In the genomic region with DNA sequence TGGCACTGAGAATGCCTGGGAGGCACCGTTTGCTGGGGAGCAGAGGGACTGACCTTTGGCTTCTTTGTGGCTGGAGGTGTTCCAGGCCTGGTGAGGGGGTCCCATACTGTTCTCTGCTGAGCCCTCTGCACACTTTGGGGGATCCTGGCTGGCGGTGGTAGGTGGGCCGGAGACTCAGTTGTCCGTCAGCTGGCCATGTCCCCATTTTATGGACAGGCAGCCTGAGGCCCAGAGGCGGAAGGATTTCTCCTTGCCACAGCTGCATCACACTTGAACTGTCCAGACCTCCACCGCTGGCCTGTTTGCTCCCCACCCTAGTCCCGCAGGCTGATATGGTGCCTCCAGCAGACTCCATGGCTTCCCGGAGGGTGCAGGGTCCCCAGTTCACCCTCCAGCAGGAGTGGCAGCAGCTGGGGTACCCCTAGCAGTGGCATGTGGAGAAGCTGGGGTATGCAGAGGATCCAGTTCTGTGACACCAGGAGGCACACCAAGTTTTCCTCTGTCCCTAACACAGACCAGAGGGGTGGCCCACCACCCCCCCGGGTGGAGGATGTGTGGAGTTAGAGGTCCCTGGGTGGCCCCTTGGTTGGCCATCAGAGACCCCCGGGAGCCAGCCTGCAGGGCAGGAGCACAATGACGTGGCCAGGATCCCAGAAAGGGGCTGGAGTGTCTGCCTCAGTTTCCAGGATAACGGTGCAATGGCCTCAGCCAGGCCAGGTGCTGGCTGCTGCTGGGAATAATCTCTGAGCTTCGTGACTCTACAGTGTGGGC, we compare ENCODE assay signal across 23 cellular contexts. TPM values are rescaled to one million over a fixed set of nuclear protein-coding genes. Genes with fewer than 3 reads are reported as not detected.
DNase-seq lines count a peak whose midpoint lies in the region; ATAC-seq, FAIRE-seq and TF ChIP-seq lines count a peak whose summit lies in the region.
"Had no signal": no experiment of that assay in that cellular context is flagged by ENCODE, and none has a peak within 500 bp of the region (broad histone marks: within the 10 kb centered on the region; RNA-seq: fewer than 3 reads in every experiment).

No MANE protein-coding gene starts in this region.

- H4K20me1 ChIP-seq in K562 (replicated peaks; ENCODE audit: control insufficient read depth, insufficient read depth, low read length) (no peaks in the 10 kb centered on the region), GM23248 (ENCODE audit: insufficient read depth) (no peaks in the 10 kb centered on the region)

- H3K9me3 ChIP-seq in right atrium auricular region (no peaks in the 10 kb centered on the region), K562 (replicated peaks; ENCODE audit: control insufficient read depth, insufficient read depth, low read depth, low read length) (no peaks in the 10 kb centered on the region), upper lobe of right lung (no peaks in the 10 kb centered on the region), GM23248 (ENCODE audit: low read depth) (no peaks in the 10 kb centered on the region)
- H3K9me3 ChIP-seq: esophagus muscularis mucosa, sigmoid colon had no signal

- TF ChIP-seq CTCF in right atrium auricular region (IDR thresholded peaks at IDR 0.05) = no peak
- no peak for TF ChIP-seq CTCF in K562 (IDR thresholded peaks at IDR 0.05 in 2 of 3, conservative IDR thresholded peaks at IDR 0.05 in 1 of 3; ENCODE audit: insufficient read depth in 2 of 3, low read depth in 1 of 3, low read length in 3 of 3)
- TF ChIP-seq CTCF in upper lobe of right lung (IDR thresholded peaks at IDR 0.05) = no peak

- no peak for TF ChIP-seq EP300 in K562 (IDR thresholded peaks at IDR 0.05; ENCODE audit: low read length)

- TF ChIP-seq POLR2A in K562 (conservative IDR thresholded peaks at IDR 0.05) = no peak

- H3K27me3 ChIP-seq in right atrium auricular region = no peaks in the 10 kb centered on the region
- H3K27me3 ChIP-seq in K562 (ENCODE audit: control insufficient read depth in 2 of 2, insufficient read depth in 2 of 2, low read length in 2 of 2) = no peaks in the 10 kb centered on the region
- no peaks in the 10 kb centered on the region for H3K27me3 ChIP-seq in upper lobe of right lung
- H3K27me3 ChIP-seq in GM23248 (replicated peaks; ENCODE audit: insufficient read depth) = no peaks in the 10 kb centered on the region
- H3K27me3 ChIP-seq: esophagus muscularis mucosa, sigmoid colon had no signal

- no peaks in the 10 kb centered on the region for H3K9me1 ChIP-seq in K562 (ENCODE audit: control insufficient read depth, insufficient read depth, low read length)

- no TSS peak for BruUV-seq in K562 (replicated peaks; lab: Mats Ljungman, UMichigan)

- 81% methylated on average over 10 of the region's 13 CpGs for WGBS in K562 (ENCODE audit: insufficient coverage, low coverage, missing lambda C conversion rate)
- WGBS in GM23248 (ENCODE audit: low coverage in 1 of 2, low lambda C conversion rate in 2 of 2, missing lambda C conversion rate in 2 of 2), 2 experiments = 90 to 93% methylated on average over 12 to 13 of the region's 13 CpGs

- ATAC-seq in Right ventricle myocardium superior (ENCODE audit: poor library complexity) (no peak), K562 (no peak), upper lobe of right lung (no peak)
- ATAC-seq: activated CD8-positive, alpha-beta T cell treated with anti-CD3 and anti-CD28 coated beads, Interleukin-2, amount 10 ng/mL, durations not matched to agents 7 days and 5 days had no signal

- H3K36me3 ChIP-seq in right atrium auricular region (peaks cover 11% of the 10 kb centered on the region), K562 (ENCODE audit: control insufficient read depth, insufficient read depth, low read length) (no peaks in the 10 kb centered on the region), upper lobe of right lung (peaks cover 12% of the 10 kb centered on the region), GM23248 (ENCODE audit: low read depth) (no peaks in the 10 kb centered on the region)

- no peak overlapping the region for H3K27ac ChIP-seq in right atrium auricular region
- no peak overlapping the region for H3K27ac ChIP-seq in K562 (ENCODE audit: extremely low read depth, low read depth, low read length)
- no peak overlapping the region for H3K27ac ChIP-seq in upper lobe of right lung
- no peak overlapping the region for H3K27ac ChIP-seq in GM23248
- H3K27ac ChIP-seq: esophagus muscularis mucosa, sigmoid colon had no signal

- POLR2A ChIA-PET in K562 (lab: Yijun Ruan, JAX) = interaction anchor here (0.6 kb wide), 1 partner anchor 178 kb away, joined by 3 read pairs; no protein-coding TSS in a partner anchor

- TF ChIP-seq RAD21 in K562 (CRISPR knock-in tag; conservative IDR thresholded peaks at IDR 0.05 in 1 of 2, IDR thresholded peaks at IDR 0.05 in 1 of 2) = no peak

- DNase-seq in Right ventricle myocardium superior (peak; percentile 40), right atrium auricular region (ENCODE audit: low spot score) (no peak), K562 (ENCODE audit: extremely low read depth in 1 of 4, low spot score in 3 of 4) (no peak), mesenteric fat pad (ENCODE audit: low spot score) (peak; percentile 62), upper lobe of right lung (peak; percentile 38), SW480 (ENCODE audit: low spot score) (no peak), GM23248 (no peak), NCI-H1105 treated with DMSO at 0.1 percent for 48 hours (lab: John Stamatoyannopoulos, UW) (no peak)
- DNase-seq: activated CD4-positive, CD25-positive, alpha-beta regulatory T cell; activated CD8-positive, alpha-beta T cell treated with anti-CD3 and anti-CD28 coated beads, Interleukin-2, amount 10 ng/mL, durations not matched to agents 7 days and 5 days; activated T-cell treated with anti-CD3 and anti-CD28 coated beads, Interleukin-2, amount 50 U/mL, for 72 hours; DMS 273 treated with DMSO at 0.1 percent for 48 hours; effector CD8-positive, alpha-beta T cell; NCI-H187; RPMI8226; sigmoid colon; T1000 had no signal

- no peak for FAIRE-seq in K562 (lab: Jason Lieb, UNC)
- FAIRE-seq: frontal cortex, GM18507, islet of Langerhans had no signal

- CTCF ChIA-PET in K562 (lab: Yijun Ruan, JAX; ENCODE audit: low intra/inter-chr PET ratio) = no interaction called here

- H3K79me2 ChIP-seq in K562 (ENCODE audit: control insufficient read depth, insufficient read depth, low read length) = no peaks in the 10 kb centered on the region
- H3K79me2 ChIP-seq in GM23248 (ENCODE audit: insufficient read depth) = no peaks in the 10 kb centered on the region

- H3K4me1 ChIP-seq in right atrium auricular region (peaks cover 0 to 40% of the 10 kb centered on the region in 2 donors), K562 (replicated peaks in 1 of 2; ENCODE audit: control insufficient read depth in 2 of 2, insufficient read depth in 2 of 2, low read length in 2 of 2) (peaks cover 3 to 24% of the 10 kb centered on the region in 2 experiments; a peak in 3 of 5 replicates), upper lobe of right lung (peaks cover 2% of the 10 kb centered on the region), GM23248 (ENCODE audit: insufficient read depth) (peaks cover 5% of the 10 kb centered on the region; the same call in 1 of the 2 replicates)

- in situ Hi-C loops in K562 (cut with MboI) = no loop called here
- in situ Hi-C loops in GM23248 (cut with MboI) = no loop called here

- no peaks in the 10 kb centered on the region for H3K9me2 ChIP-seq in GM23248 (ENCODE audit: insufficient read depth)

- H2AFZ ChIP-seq in K562 (ENCODE audit: low read depth, low read length) (no peak overlapping the region), GM23248 (no peak overlapping the region)

- H3F3A ChIP-seq in GM23248 (ENCODE audit: insufficient read depth) = no peaks in the 10 kb centered on the region

- no peak overlapping the region for H3K4me2 ChIP-seq in K562 (ENCODE audit: insufficient read depth, low read length)
- no peak overlapping the region for H3K4me2 ChIP-seq in GM23248 (ENCODE audit: unreplicated experiment)

- no peak overlapping the region for H3K4me3 ChIP-seq in right atrium auricular region
- no peak overlapping the region for H3K4me3 ChIP-seq in K562
- no peak overlapping the region for H3K4me3 ChIP-seq in upper lobe of right lung
- H3K4me3 ChIP-seq in GM23248 = no peak overlapping the region
- H3K4me3 ChIP-seq: esophagus muscularis mucosa, sigmoid colon had no signal

- intact Hi-C loops in Right ventricle myocardium superior (cut with DNase I) (no loop called here), K562 (cut with micrococcal nuclease) (no loop called here), upper lobe of right lung (cut with DNase I) (no loop called here)

- H3K9ac ChIP-seq in K562 (ENCODE audit: insufficient read depth in 1 of 2, low read depth in 2 of 2, low read length in 2 of 2) (peak overlapping the region in 1 of 2 experiments; percentile 26; a peak in 1 of 4 replicates), GM23248 (no peak overlapping the region)

RNA-seq across cellular contexts. Expression of gene SLC25A29, which starts 14.8 kb away (rescaled TPM):
- 17.6 TPM for total RNA-seq in Right ventricle myocardium superior
- total RNA-seq in right atrium auricular region = 10 to 100 TPM; 24.7 to 34.0 TPM
- 25.5 and 46.3 TPM in 2 replicates for total RNA-seq in K562 (2011; cell fraction: chromatin; rRNA removed; ENCODE audit: low replicate concordance)
- 35.9 TPM in 2 replicates for total RNA-seq in K562 (2011; cell fraction: nucleolus; rRNA removed)
- total RNA-seq in K562 (2011; cell fraction: nucleoplasm; rRNA removed) = 25.8 and 28.6 TPM in 2 replicates
- 12.7 and 17.5 TPM in 2 replicates for total RNA-seq in K562 (2014; rRNA removed)
- total RNA-seq in K562 (2014; rRNA removed; fragmentation: Illumina TruSeq; extraction: Trizol) = 2.0 and 2.7 TPM in 2 replicates
- total RNA-seq in K562 (2015; rRNA removed; fragmentation: Illumina TruSeq; extraction: Trizol) = 3.8 and 4.1 TPM in 2 replicates
- 13.7 and 14.5 TPM in 2 replicates for total RNA-seq in K562 (2021)
- 11.3 and 20.4 TPM in 2 replicates for polyA plus RNA-seq in K562 (2011; rRNA removed)
- 19.0 and 24.9 TPM in 2 replicates for polyA plus RNA-seq in K562 (2011; cell fraction: cytosol; rRNA removed)
- 94.7 and 105 TPM in 2 replicates for polyA plus RNA-seq in K562 (2011; cell fraction: nucleus; rRNA removed)
- polyA plus RNA-seq in K562 (2012) = 6.3 and 8.5 TPM in 2 replicates
- polyA plus RNA-seq in K562 (2014; fragmentation: Illumina TruSeq; extraction: Trizol) = 4.7 and 4.8 TPM in 2 replicates
- under 1 TPM; 0.07 to 0.25 TPM for polyA plus RNA-seq in K562 (2014; fragmentation: Nextera tagmentation; extraction: Ambion mirVana)
- polyA plus RNA-seq in K562 (2014; rRNA removed) = 14.1 and 16.4 TPM in 2 replicates
- 3.0 and 3.6 TPM in 2 replicates for polyA minus RNA-seq in K562 (2011; rRNA and poly(A)+ RNA removed)
- 7.5 and 8.0 TPM in 2 replicates for polyA minus RNA-seq in K562 (2011; cell fraction: cytosol; rRNA and poly(A)+ RNA removed)
- polyA minus RNA-seq in K562 (2011; cell fraction: nucleus; rRNA and poly(A)+ RNA removed) = 15.0 and 16.2 TPM in 2 replicates
- total RNA-seq in mesenteric fat pad = 20.0 TPM
- total RNA-seq in upper lobe of right lung = 104 TPM
- total RNA-seq in GM23248 (2014; rRNA removed; shearing (Covaris generic)) = 11.8 and 12.0 TPM in 2 replicates
- 5.5 TPM in 2 replicates for polyA plus RNA-seq in GM23248 (2016; fragmentation: Nextera tagmentation; extraction: Ambion mirVana)

RNA-seq across cellular contexts. Expression of gene SLC25A47, which starts 31.6 kb away (rescaled TPM):
- total RNA-seq in Right ventricle myocardium superior (not detected), right atrium auricular region (not detected), K562 (2014; rRNA removed) (0.23 and 0.24 TPM in 2 replicates), K562 (2014; rRNA removed; fragmentation: Illumina TruSeq; extraction: Trizol) (not detected in 2 replicates), K562 (2015; rRNA removed; fragmentation: Illumina TruSeq; extraction: Trizol) (0.22 TPM in 1 of 2 replicates, not detected in the other), K562 (2021) (0.09 and 0.25 TPM in 2 replicates), mesenteric fat pad (not detected), upper lobe of right lung (not detected)
- not detected in 2 replicates for total RNA-seq in K562 (2011; cell fraction: chromatin; rRNA removed; ENCODE audit: low replicate concordance)
- total RNA-seq in K562 (2011; cell fraction: nucleolus; rRNA removed) = not detected in 2 replicates
- total RNA-seq in K562 (2011; cell fraction: nucleoplasm; rRNA removed) = not detected in 2 replicates
- polyA plus RNA-seq in K562 (2011; rRNA removed) (not detected in 2 replicates), K562 (2014; fragmentation: Illumina TruSeq; extraction: Trizol) (not detected in 2 replicates), K562 (2014; fragmentation: Nextera tagmentation; extraction: Ambion mirVana) (not detected), K562 (2014; rRNA removed) (not detected in 2 replicates), GM23248 (2016; fragmentation: Nextera tagmentation; extraction: Ambion mirVana) (not detected in 2 replicates)
- polyA plus RNA-seq in K562 (2011; cell fraction: cytosol; rRNA removed) = not detected in 2 replicates
- polyA plus RNA-seq in K562 (2011; cell fraction: nucleus; rRNA removed) = not detected in 2 replicates
- 0.06 TPM in 1 of 2 replicates, not detected in the other for polyA plus RNA-seq in K562 (2012)
- not detected in 2 replicates for polyA minus RNA-seq in K562 (2011; rRNA and poly(A)+ RNA removed)
- polyA minus RNA-seq in K562 (2011; cell fraction: cytosol; rRNA and poly(A)+ RNA removed) = not detected in 2 replicates
- not detected in 2 replicates for polyA minus RNA-seq in K562 (2011; cell fraction: nucleus; rRNA and poly(A)+ RNA removed)
- not detected in 2 replicates for total RNA-seq in GM23248 (2014; rRNA removed; shearing (Covaris generic))
- total RNA-seq: activated CD8-positive, alpha-beta T cell treated with anti-CD3 and anti-CD28 coated beads, Interleukin-2, amount 10 ng/mL, durations not matched to agents 7 days and 5 days; activated T-cell treated with anti-CD3 and anti-CD28 coated beads, Interleukin-2, amount 50 U/mL, for 72 hours; cerebellum; esophagus muscularis mucosa; frontal cortex; osteocyte; sigmoid colon had no signal

RNA-seq across cellular contexts. Expression of gene YY1, which starts 52.5 kb away (rescaled TPM):
- total RNA-seq in Right ventricle myocardium superior (48.1 TPM), right atrium auricular region (10 to 100 TPM; 31.3 to 36.3 TPM), K562 (2014; rRNA removed) (45.3 and 46.7 TPM in 2 replicates), K562 (2014; rRNA removed; fragmentation: Illumina TruSeq; extraction: Trizol) (70.8 and 81.3 TPM in 2 replicates), K562 (2015; rRNA removed; fragmentation: Illumina TruSeq; extraction: Trizol) (44.3 and 53.0 TPM in 2 replicates), K562 (2021) (74.2 and 76.9 TPM in 2 replicates), mesenteric fat pad (61.3 TPM), upper lobe of right lung (69.4 TPM)
- 30.4 and 53.6 TPM in 2 replicates for total RNA-seq in K562 (2011; cell fraction: chromatin; rRNA removed; ENCODE audit: low replicate concordance)
- total RNA-seq in K562 (2011; cell fraction: nucleolus; rRNA removed) = 21.0 and 21.6 TPM in 2 replicates
- total RNA-seq in K562 (2011; cell fraction: nucleoplasm; rRNA removed) = 32.7 and 52.1 TPM in 2 replicates
- polyA plus RNA-seq in K562 (2011; rRNA removed) (35.4 and 55.0 TPM in 2 replicates), K562 (2014; fragmentation: Illumina TruSeq; extraction: Trizol) (43.9 and 46.5 TPM in 2 replicates), K562 (2014; fragmentation: Nextera tagmentation; extraction: Ambion mirVana) (10 to 100 TPM; 20.8 to 21.0 TPM), K562 (2014; rRNA removed) (28.8 and 29.0 TPM in 2 replicates), GM23248 (2016; fragmentation: Nextera tagmentation; extraction: Ambion mirVana) (34.9 and 38.2 TPM in 2 replicates)
- 16.4 TPM in 2 replicates for polyA plus RNA-seq in K562 (2011; cell fraction: cytosol; rRNA removed)
- polyA plus RNA-seq in K562 (2011; cell fraction: nucleus; rRNA removed) = 22.7 and 24.9 TPM in 2 replicates
- polyA plus RNA-seq in K562 (2012) = 44.5 and 48.2 TPM in 2 replicates
- polyA minus RNA-seq in K562 (2011; rRNA and poly(A)+ RNA removed) = 33.4 and 50.0 TPM in 2 replicates
- 21.0 and 27.0 TPM in 2 replicates for polyA minus RNA-seq in K562 (2011; cell fraction: cytosol; rRNA and poly(A)+ RNA removed)
- 11.6 and 19.1 TPM in 2 replicates for polyA minus RNA-seq in K562 (2011; cell fraction: nucleus; rRNA and poly(A)+ RNA removed)
- 43.3 and 45.3 TPM in 2 replicates for total RNA-seq in GM23248 (2014; rRNA removed; shearing (Covaris generic))

Comparison
In these comparisons a context has a peak if more than half of its experiments do, and no peak if none do; other contexts are left out.
1. DNase-seq: peak in Right ventricle myocardium superior (single experiment), mesenteric fat pad (single experiment) and upper lobe of right lung (single experiment); none in right atrium auricular region (single experiment), K562 (0 of 4), SW480 (single experiment), GM23248 (single experiment) and NCI-H1105 treated with DMSO at 0.1 percent for 48 hours (single experiment).